ENCODE assay signal across 18 cellular contexts in the genomic region with DNA sequence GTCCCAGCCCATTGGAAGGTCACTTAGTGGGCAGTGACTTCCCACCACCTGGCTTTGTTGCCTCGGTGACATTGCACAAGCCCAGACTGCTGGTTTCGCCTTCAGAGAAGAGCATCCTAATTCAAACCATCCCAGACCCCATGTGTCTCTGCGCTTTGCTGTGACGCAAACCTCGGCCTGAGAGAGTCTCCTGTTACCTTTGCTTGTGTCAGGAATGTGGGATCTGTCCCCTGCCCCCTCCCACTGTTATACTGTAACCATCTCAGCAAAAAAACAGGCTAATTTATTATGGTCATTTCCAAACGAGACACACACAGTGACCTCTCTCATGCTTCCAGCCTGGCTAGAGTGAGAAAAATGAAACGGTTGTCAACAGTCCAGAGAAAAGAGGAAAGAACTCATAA. TPM values are rescaled to one million over a fixed set of nuclear protein-coding genes. Genes with fewer than 3 reads are reported as not detected.
DNase-seq lines count a peak whose midpoint lies in the region; ATAC-seq and TF ChIP-seq lines count a peak whose summit lies in the region.
"Had no signal": no experiment of that assay in that cellular context is flagged by ENCODE, and none has a peak within 500 bp of the region (broad histone marks: within the 10 kb centered on the region; RNA-seq: fewer than 3 reads in every experiment).

No MANE protein-coding gene starts in this region.

- WGBS in body of pancreas, 2 donors: 44 to 47% methylated on average over 7 of the region's 7 CpGs
- WGBS in thyroid gland, 2 donors: 71 to 76% methylated on average over 7 of the region's 7 CpGs

- intact Hi-C loops in body of pancreas (cut with DNase I): no loop called here
- intact Hi-C loops in thyroid gland (cut with DNase I): loop anchor here (5.0 kb wide), 1 partner anchor 89 kb away; no protein-coding TSS in a partner anchor

- no peak for TF ChIP-seq POLR2A in body of pancreas (IDR thresholded peaks at IDR 0.05)
- TF ChIP-seq POLR2A in thyroid gland (IDR thresholded peaks at IDR 0.05): no peak

- no peak for TF ChIP-seq CTCF in body of pancreas (IDR thresholded peaks at IDR 0.05)
- TF ChIP-seq CTCF in thyroid gland (IDR thresholded peaks at IDR 0.05): no peak

- H3K27ac ChIP-seq in body of pancreas (peak overlapping the region in 3 of 4 donors; percentile 46 to 72 (median 68)), layer of hippocampus (ENCODE audit: low read depth, low read length) (peak overlapping the region; percentile 39), thyroid gland (peak overlapping the region in 2 of 3 donors; percentile 73 to 79)
- H3K27ac ChIP-seq: gastrocnemius medialis, RWPE1 had no signal

- H3K9me3 ChIP-seq in body of pancreas (no peaks in the 10 kb centered on the region), thyroid gland (no peaks in the 10 kb centered on the region)
- H3K9me3 ChIP-seq: gastrocnemius medialis, uterus had no signal

- H3K4me1 ChIP-seq in body of pancreas: peaks cover 34% of the 10 kb centered on the region
- peaks cover 33 to 50% of the 10 kb centered on the region in 2 donors for H3K4me1 ChIP-seq in thyroid gland
- H3K4me1 ChIP-seq: gastrocnemius medialis had no signal

- no peak overlapping the region for H3K4me3 ChIP-seq in body of pancreas
- no peak overlapping the region for H3K4me3 ChIP-seq in thyroid gland (replicated peaks in 1 of 3)
- H3K4me3 ChIP-seq: gastrocnemius medialis, uterus had no signal

- H3K36me3 ChIP-seq in body of pancreas (replicated peaks in 1 of 2; ENCODE audit: insufficient read depth in 1 of 2, low read depth in 2 of 2) (no peaks in the 10 kb centered on the region), thyroid gland (no peaks in the 10 kb centered on the region)
- H3K36me3 ChIP-seq: gastrocnemius medialis, uterus had no signal

- H3K27me3 ChIP-seq in body of pancreas (no peaks in the 10 kb centered on the region), layer of hippocampus (ENCODE audit: control insufficient read depth, insufficient read depth, low read length) (peaks cover 4% of the 10 kb centered on the region), thyroid gland (no peaks in the 10 kb centered on the region)
- H3K27me3 ChIP-seq: gastrocnemius medialis, uterus had no signal

- DNase-seq in GM03348 (ENCODE audit: low spot score) (peak; percentile 55), body of pancreas (peak in 2 of 4 donors; percentile 29 to 36), thyroid gland (no peak)
- DNase-seq: activated CD4-positive, alpha-beta T cell treated with anti-CD3 and anti-CD28 coated beads, Interleukin-2, amount 10 ng/mL, durations not matched to agents 7 days and 5 days; activated CD8-positive, alpha-beta memory T cell treated with anti-CD3 and anti-CD28 coated beads, Interleukin-2, amount 50 U/mL, for 4 hours; activated gamma-delta T cell; left cardiac atrium; nephron progenitor cell; stimulated activated naive CD8-positive, alpha-beta T cell treated with anti-CD3 and anti-CD28 coated beads, Interleukin-15, amount 100 ng/mL, for 72 hours; SW 1271 had no signal

- ATAC-seq in body of pancreas (peak; percentile 54), HG03432 (IDR thresholded peaks at IDR 0.05; ENCODE audit: unreplicated experiment) (no peak), HG02571 (IDR thresholded peaks at IDR 0.05; ENCODE audit: unreplicated experiment) (no peak), GM18502 (IDR thresholded peaks at IDR 0.05; ENCODE audit: poor library complexity, unreplicated experiment) (no peak)
- ATAC-seq: stimulated activated naive CD8-positive, alpha-beta T cell treated with anti-CD3 and anti-CD28 coated beads, Interleukin-15, amount 100 ng/mL, for 72 hours had no signal

RNA-seq across cellular contexts. Expression of gene AQP1, which starts 25.0 kb away (rescaled TPM):
- total RNA-seq in body of pancreas (100 to 1,000 TPM; 197 to 204 TPM), thyroid gland (100 to 1,000 TPM in 2 of 4 donors, 10 to 100 TPM in 2; 48.7 to 231 (median 134) TPM)
- total RNA-seq: B cell had no signal
